ENCODE assay signal across 7 cellular contexts in genomic region chr14:60233891-60234290, GRCh38.
"Had no signal": no experiment of that assay in that cellular context is flagged by ENCODE, and none has a peak within 500 bp of the region (broad histone marks: within the 10 kb centered on the region; RNA-seq: fewer than 3 reads in every experiment).

No MANE protein-coding gene starts in this region.

- H3K4me1 ChIP-seq: HAP-1 had no signal

- H2AFZ ChIP-seq: GM23248 had no signal

- H3K4me3 Mint-ChIP-seq: HFFc6 had no signal

- H3K9ac ChIP-seq: GM23248 had no signal

- H3K27ac ChIP-seq: GM23248 had no signal

- H3K36me3 ChIP-seq: HAP-1 had no signal

- H3K4me3 ChIP-seq: GM23248, HAP-1, K562 had no signal

- ATAC-seq: K562 had no signal

- H3K27ac Mint-ChIP-seq: HFFc6 had no signal

- H3K9me3 Mint-ChIP-seq: HFFc6 had no signal

- FAIRE-seq: K562 had no signal

- DNase-seq: GM23248, GOT3, H7, HFFc6, KG1 had no signal

- H3K9me3 ChIP-seq: HAP-1 had no signal
